In the genomic region with DNA sequence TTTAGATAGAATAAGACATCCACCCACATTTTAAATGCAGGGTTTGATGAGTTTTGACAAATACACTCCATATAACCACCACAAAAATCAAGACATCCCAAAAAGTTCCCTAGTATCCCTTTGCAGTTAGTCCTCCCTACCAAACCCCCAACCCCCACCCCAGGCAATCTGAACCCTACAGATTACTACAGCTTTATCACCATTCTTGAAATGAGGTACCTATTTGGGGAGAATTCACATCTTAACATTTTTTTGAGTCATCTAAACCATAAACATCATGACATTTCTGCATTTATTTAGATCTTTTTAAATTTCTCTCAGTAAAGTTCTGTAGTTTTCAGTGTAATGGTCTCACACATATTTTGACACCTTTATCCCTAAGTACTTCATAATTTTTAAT, we compare ENCODE assay signal across 21 cellular contexts.
"Had no signal": no experiment of that assay in that cellular context is flagged by ENCODE, and none has a peak within 500 bp of the region (broad histone marks: within the 10 kb centered on the region; RNA-seq: fewer than 3 reads in every experiment).

No MANE protein-coding gene starts in this region.

- H3K4me3 ChIP-seq: MG63, SJSA1, SK-N-MC had no signal

- H3K27me3 ChIP-seq: MG63, SJSA1 had no signal

- H3K27ac ChIP-seq: SJSA1, SK-N-MC had no signal

- DNase-seq: IMR-90, Karpas-422, KG1, MG63, NCI-H1092, NCI-H1105 treated with DMSO at 0.1 percent for 48 hours, NCI-H1417 treated with DMSO at 0.1 percent for 48 hours, NCI-H146, NCI-H1694 treated with DMSO at 0.1 percent for 48 hours, NCI-H1930, NCI-H2081, NCI-H2107, NCI-H2227 treated with DMSO at 0.1 percent for 48 hours, NCI-H524, NCI-H69, NCI-H774, Right ventricle myocardium superior, RPMI8226, SIG-M5 had no signal
